In the genomic region with DNA sequence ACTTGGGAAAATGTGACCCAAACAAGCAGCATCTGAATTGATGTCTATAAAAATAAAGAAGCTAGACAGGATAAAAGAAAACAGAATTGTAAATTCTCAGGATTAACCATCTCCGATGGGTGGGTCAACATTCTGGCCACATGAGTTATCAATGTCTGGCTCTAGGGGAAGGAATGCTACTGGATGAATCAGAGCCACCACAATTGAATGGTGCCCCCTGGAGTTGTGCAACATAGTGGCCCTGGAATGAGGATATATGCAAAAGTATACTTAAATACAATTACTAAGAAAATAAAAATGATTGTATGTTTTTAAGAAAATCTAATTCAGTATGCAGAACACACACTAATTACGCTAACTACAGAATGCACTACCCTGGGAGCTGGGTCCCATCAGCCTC, we compare ENCODE assay signal across 16 cellular contexts.
DNase-seq lines count a peak whose midpoint lies in the region; ATAC-seq, FAIRE-seq and TF ChIP-seq lines count a peak whose summit lies in the region.
"Had no signal": no experiment of that assay in that cellular context is flagged by ENCODE, and none has a peak within 500 bp of the region (broad histone marks: within the 10 kb centered on the region; RNA-seq: fewer than 3 reads in every experiment).

No MANE protein-coding gene starts in this region.

- H4K20me1 ChIP-seq in astrocyte (ENCODE audit: insufficient read depth, low read length) (no peaks in the 10 kb centered on the region), hepatocyte (ENCODE audit: insufficient read depth, poor library complexity, severe bottlenecking) (no peaks in the 10 kb centered on the region)

- TF ChIP-seq CTCF in heart right ventricle (IDR thresholded peaks at IDR 0.05): no peak
- peak; percentile 24 for TF ChIP-seq CTCF in astrocyte (IDR thresholded peaks at IDR 0.05; ENCODE audit: insufficient read depth, low read depth, low read length)
- TF ChIP-seq CTCF in hepatocyte (IDR thresholded peaks at IDR 0.05; ENCODE audit: poor library complexity): peak; percentile 15
- no peak for TF ChIP-seq CTCF in uterus (IDR thresholded peaks at IDR 0.05)
- TF ChIP-seq CTCF in colonic mucosa (IDR thresholded peaks at IDR 0.05): no peak
- TF ChIP-seq CTCF in CD4-positive, alpha-beta T cell (IDR thresholded peaks at IDR 0.05): no peak

- H3K4me2 ChIP-seq in astrocyte (ENCODE audit: low read length): peak overlapping the region; percentile 21
- H3K4me2 ChIP-seq in hepatocyte: no peak overlapping the region

- POLR2A ChIA-PET in CD4-positive, alpha-beta T cell (lab: Charles Lee): no interaction called here

- peaks cover 2% of the 10 kb centered on the region for H3K36me3 Mint-ChIP-seq in astrocyte (ENCODE audit: low read depth, unreplicated experiment)
- H3K36me3 Mint-ChIP-seq in CD4-positive, alpha-beta T cell (ENCODE audit: low read depth): peaks cover 26% of the 10 kb centered on the region
- H3K36me3 Mint-ChIP-seq in activated CD4-positive, alpha-beta T cell treated with anti-CD3 and anti-CD28 coated beads, Interleukin-2, amount 10 ng/mL, durations not matched to agents 24 days and 14 days (ENCODE audit: low read depth): peaks cover 30% of the 10 kb centered on the region

- no peak for ATAC-seq in heart right ventricle
- no peak for ATAC-seq in Right ventricle myocardium inferior
- ATAC-seq in CD4-positive, alpha-beta T cell (ENCODE audit: poor library complexity): no peak

- H3K27me3 ChIP-seq in heart right ventricle (no peaks in the 10 kb centered on the region), astrocyte (ENCODE audit: insufficient read depth, low read length) (no peaks in the 10 kb centered on the region), hepatocyte (no peaks in the 10 kb centered on the region), uterus (no peaks in the 10 kb centered on the region), colonic mucosa (no peaks in the 10 kb centered on the region)
- no peaks in the 10 kb centered on the region for H3K27me3 ChIP-seq in CD4-positive, alpha-beta T cell (ENCODE audit: control insufficient read depth, insufficient read depth, low read length)
- H3K27me3 ChIP-seq: tibial nerve had no signal

- H3K36me3 ChIP-seq in heart right ventricle (peaks cover 0 to 11% (median 0%) of the 10 kb centered on the region in 9 donors), astrocyte (ENCODE audit: insufficient read depth, low read length) (no peaks in the 10 kb centered on the region), hepatocyte (replicated peaks; ENCODE audit: insufficient read depth, low read depth) (no peaks in the 10 kb centered on the region), uterus (no peaks in the 10 kb centered on the region), colonic mucosa (no peaks in the 10 kb centered on the region)

- peak overlapping the region in 6 of 10 donors; percentile 18 to 68 (median 52) for H3K27ac ChIP-seq in heart right ventricle
- no peak overlapping the region for H3K27ac ChIP-seq in astrocyte (ENCODE audit: low read depth, low read length)
- peak overlapping the region; percentile 17 for H3K27ac ChIP-seq in hepatocyte
- H3K27ac ChIP-seq in uterus: peak overlapping the region; percentile 48 to 59
- no peak overlapping the region for H3K27ac ChIP-seq in colonic mucosa
- H3K27ac ChIP-seq in CD4-positive, alpha-beta T cell (ENCODE audit: low read depth, low read length): no peak overlapping the region

- H3K9ac ChIP-seq in astrocyte (ENCODE audit: low read length): no peak overlapping the region
- H3K9ac ChIP-seq in colonic mucosa (ENCODE audit: low read depth in 2 of 2, low read length in 2 of 2): no peak overlapping the region

- H3K27ac Mint-ChIP-seq in astrocyte (ENCODE audit: unreplicated experiment): no peak overlapping the region
- H3K27ac Mint-ChIP-seq in CD4-positive, alpha-beta T cell: no peak overlapping the region
- no peak overlapping the region for H3K27ac Mint-ChIP-seq in activated CD4-positive, alpha-beta T cell treated with anti-CD3 and anti-CD28 coated beads, Interleukin-2, amount 10 ng/mL, durations not matched to agents 24 days and 14 days
- H3K27ac Mint-ChIP-seq: activated naive CD4-positive, alpha-beta T cell treated with anti-CD3 and anti-CD28 coated beads, Interleukin-2, amount 10 ng/mL, durations not matched to agents 7 days and 5 days had no signal

- H3K4me3 ChIP-seq in heart right ventricle (no peak overlapping the region), astrocyte (ENCODE audit: insufficient read depth, low read depth, low read length) (no peak overlapping the region), hepatocyte (no peak overlapping the region), uterus (no peak overlapping the region), colonic mucosa (no peak overlapping the region)
- H3K4me3 ChIP-seq: tibial nerve had no signal

- H2AFZ ChIP-seq in astrocyte (ENCODE audit: low read depth, low read length) (no peak overlapping the region), hepatocyte (no peak overlapping the region)

- H3K4me1 Mint-ChIP-seq in astrocyte (ENCODE audit: low read depth, unreplicated experiment): peaks cover 4% of the 10 kb centered on the region
- H3K4me1 Mint-ChIP-seq in CD4-positive, alpha-beta T cell (ENCODE audit: low read depth): peaks cover 30% of the 10 kb centered on the region
- peaks cover 30% of the 10 kb centered on the region for H3K4me1 Mint-ChIP-seq in activated CD4-positive, alpha-beta T cell treated with anti-CD3 and anti-CD28 coated beads, Interleukin-2, amount 10 ng/mL, durations not matched to agents 24 days and 14 days

- H3K4me3 Mint-ChIP-seq in astrocyte (ENCODE audit: unreplicated experiment): no peak overlapping the region
- no peak overlapping the region for H3K4me3 Mint-ChIP-seq in CD4-positive, alpha-beta T cell
- H3K4me3 Mint-ChIP-seq in activated CD4-positive, alpha-beta T cell treated with anti-CD3 and anti-CD28 coated beads, Interleukin-2, amount 10 ng/mL, durations not matched to agents 24 days and 14 days: no peak overlapping the region
- H3K4me3 Mint-ChIP-seq: activated naive CD4-positive, alpha-beta T cell treated with anti-CD3 and anti-CD28 coated beads, Interleukin-2, amount 10 ng/mL, durations not matched to agents 7 days and 5 days had no signal

- peaks cover 2% of the 10 kb centered on the region for H3K27me3 Mint-ChIP-seq in astrocyte (ENCODE audit: low read depth, unreplicated experiment)
- H3K27me3 Mint-ChIP-seq in CD4-positive, alpha-beta T cell: no peaks in the 10 kb centered on the region
- no peaks in the 10 kb centered on the region for H3K27me3 Mint-ChIP-seq in activated CD4-positive, alpha-beta T cell treated with anti-CD3 and anti-CD28 coated beads, Interleukin-2, amount 10 ng/mL, durations not matched to agents 24 days and 14 days
- H3K27me3 Mint-ChIP-seq: activated naive CD4-positive, alpha-beta T cell treated with anti-CD3 and anti-CD28 coated beads, Interleukin-2, amount 10 ng/mL, durations not matched to agents 7 days and 5 days had no signal

- peaks cover 0 to 70% (median 53%) of the 10 kb centered on the region in 9 donors for H3K4me1 ChIP-seq in heart right ventricle
- H3K4me1 ChIP-seq in astrocyte (ENCODE audit: insufficient read depth, low read length): no peaks in the 10 kb centered on the region
- H3K4me1 ChIP-seq in hepatocyte (ENCODE audit: insufficient read depth): peaks cover 10% of the 10 kb centered on the region
- peaks cover 0 to 4% of the 10 kb centered on the region in 2 donors for H3K4me1 ChIP-seq in uterus
- H3K4me1 ChIP-seq in colonic mucosa: no peaks in the 10 kb centered on the region

- CTCF ChIA-PET in CD4-positive, alpha-beta T cell (lab: Charles Lee): no interaction called here

- FAIRE-seq in astrocyte (lab: Jason Lieb, UNC): no peak
- FAIRE-seq: GM18507 had no signal

- no peaks in the 10 kb centered on the region for H3K79me2 ChIP-seq in astrocyte (ENCODE audit: insufficient read depth, low read length)
- no peaks in the 10 kb centered on the region for H3K79me2 ChIP-seq in hepatocyte

- DNase-seq in heart right ventricle: no peak
- DNase-seq in Right ventricle myocardium inferior (ENCODE audit: missing footprints): no peak
- no peak for DNase-seq in astrocyte (ENCODE audit: low read depth)
- DNase-seq in hepatocyte (ENCODE audit: low spot score): no peak
- DNase-seq in uterus: no peak
- no peak for DNase-seq in colonic mucosa
- DNase-seq in CD4-positive, alpha-beta T cell: no peak
- no peak for DNase-seq in activated CD4-positive, alpha-beta T cell treated with anti-CD3 and anti-CD28 coated beads, Interleukin-2, amount 10 ng/mL, durations not matched to agents 24 days and 14 days
- DNase-seq: ACHN; activated CD8-positive, alpha-beta memory T cell treated with anti-CD3 and anti-CD28 coated beads for 24 hours; activated naive CD4-positive, alpha-beta T cell treated with anti-CD3 and anti-CD28 coated beads, Interleukin-2, amount 10 ng/mL, durations not matched to agents 7 days and 5 days; DND-41; NCI-H2171; OCI-M1 had no signal

- no peaks in the 10 kb centered on the region for H3K9me3 ChIP-seq in heart right ventricle
- no peaks in the 10 kb centered on the region for H3K9me3 ChIP-seq in astrocyte (ENCODE audit: insufficient read depth, low read depth, low read length)
- no peaks in the 10 kb centered on the region for H3K9me3 ChIP-seq in hepatocyte (ENCODE audit: low read depth)
- no peaks in the 10 kb centered on the region for H3K9me3 ChIP-seq in uterus
- H3K9me3 ChIP-seq in colonic mucosa: no peaks in the 10 kb centered on the region
- no peaks in the 10 kb centered on the region for H3K9me3 ChIP-seq in CD4-positive, alpha-beta T cell (ENCODE audit: control insufficient read depth, low read length)
- H3K9me3 ChIP-seq: tibial nerve had no signal

- intact Hi-C loops in heart right ventricle (cut with DNase I): loop anchor here in 3 of 10 donors (10.0 kb wide), 2 partner anchors 116 to 184 kb away; partner anchors contain the start of gene TGFBR3 (in 1 of the 3)
- intact Hi-C loops in Right ventricle myocardium inferior (cut with DNase I): no loop called here
- intact Hi-C loops in uterus (cut with DNase I; ENCODE audit: low total_unique reads): no loop called here
- intact Hi-C loops in colonic mucosa (cut with DNase I): no loop called here
- intact Hi-C loops in CD4-positive, alpha-beta T cell (cut with DNase I, micrococcal nuclease): no loop called here
- intact Hi-C loops in activated CD4-positive, alpha-beta T cell treated with anti-CD3 and anti-CD28 coated beads, Interleukin-2, amount 10 ng/mL, durations not matched to agents 24 days and 14 days (cut with micrococcal nuclease): no loop called here

- TF ChIP-seq POLR2A in uterus (IDR thresholded peaks at IDR 0.05): no peak

- H3K9me2 ChIP-seq in hepatocyte (replicated peaks; ENCODE audit: insufficient read depth): no peaks in the 10 kb centered on the region

- H3K9me3 Mint-ChIP-seq in astrocyte (ENCODE audit: unreplicated experiment): no peaks in the 10 kb centered on the region
- H3K9me3 Mint-ChIP-seq in CD4-positive, alpha-beta T cell: no peaks in the 10 kb centered on the region
- H3K9me3 Mint-ChIP-seq in activated CD4-positive, alpha-beta T cell treated with anti-CD3 and anti-CD28 coated beads, Interleukin-2, amount 10 ng/mL, durations not matched to agents 24 days and 14 days: peaks cover 9% of the 10 kb centered on the region
- H3K9me3 Mint-ChIP-seq: activated naive CD4-positive, alpha-beta T cell treated with anti-CD3 and anti-CD28 coated beads, Interleukin-2, amount 10 ng/mL, durations not matched to agents 7 days and 5 days had no signal

- whole genome bisulfite sequencing in heart right ventricle, 2 donors: 91 to 93% methylated on average over 2 of the region's 2 CpGs
- WGBS in hepatocyte (ENCODE audit: low lambda C conversion rate, missing lambda C conversion rate): 77% methylated on average over 2 of the region's 2 CpGs

Comparison
In these comparisons a context has a peak if more than half of its experiments do, and no peak if none do; other contexts are left out.
1. H3K27ac ChIP-seq: peak in heart right ventricle (6 of 10), hepatocyte (single experiment) and uterus (2 of 2); none in astrocyte (single experiment), colonic mucosa (single experiment) and CD4-positive, alpha-beta T cell (single experiment).
2. CTCF ChIP-seq: peak in astrocyte (single experiment) and hepatocyte (single experiment); none in heart right ventricle (0 of 9), uterus (0 of 4), colonic mucosa (single experiment) and CD4-positive, alpha-beta T cell (single experiment).